In the genomic region with DNA sequence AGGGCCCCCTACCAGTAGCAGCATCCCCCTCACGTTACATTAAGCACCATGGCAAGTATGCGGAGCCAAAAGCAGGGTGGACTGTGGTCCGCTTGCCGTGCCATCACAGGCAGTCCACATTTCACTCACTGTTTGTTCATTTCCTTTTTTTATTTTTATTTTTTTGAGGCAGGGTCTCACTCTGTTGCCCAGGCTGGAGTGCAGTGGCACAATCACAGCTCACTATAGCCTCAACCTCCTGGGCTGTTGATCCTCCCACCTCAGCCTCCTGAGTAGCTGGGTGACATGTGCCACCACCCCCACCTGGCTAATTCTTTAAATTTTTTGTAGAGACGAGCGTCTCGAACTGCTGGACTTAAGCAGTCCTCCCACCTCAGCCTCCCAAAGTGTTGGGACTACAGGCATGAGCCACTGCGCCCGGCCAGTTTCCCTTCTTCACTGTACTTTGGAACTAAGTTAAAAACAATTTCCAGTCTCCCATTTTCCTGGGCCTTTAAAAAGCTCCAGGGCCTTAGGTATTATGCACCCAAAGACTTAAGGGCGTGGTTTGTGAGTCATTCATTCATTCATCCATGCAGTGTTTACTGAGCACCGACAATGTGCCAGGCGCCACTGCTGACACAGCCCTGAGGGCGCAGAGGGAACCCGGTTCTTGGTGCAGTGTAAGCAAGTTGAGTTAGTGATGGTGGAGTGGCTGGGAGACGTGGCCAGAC, we compare ENCODE assay signal across 1 cellular context.
TF ChIP-seq lines count a peak whose summit lies in the region.

No MANE protein-coding gene starts in this region.

TF ChIP-seq in HCT116, 20 proteins besides CTCF, POLR2A, EP300 and RAD21:
- TF ChIP-seq JUND (IDR thresholded peaks at IDR 0.05) (no peak; the same call in 1 of the 2 replicates), TCF7L2 (IDR thresholded peaks at IDR 0.05; ENCODE audit: borderline replicate concordance, extremely low read depth, insufficient read depth, insufficient read length) (no peak), EZH2 (IDR thresholded peaks at IDR 0.05) (no peak), SRF (IDR thresholded peaks at IDR 0.05; ENCODE audit: low read depth) (no peak), POLR2AphosphoS5 (IDR thresholded peaks at IDR 0.05; ENCODE audit: low read depth, low read length) (no peak), FOSL1 (IDR thresholded peaks at IDR 0.05; ENCODE audit: low read depth) (peak; percentile 70), YY1 (IDR thresholded peaks at IDR 0.05; ENCODE audit: extremely low read depth, insufficient replicate concordance, low read depth, low read length) (no peak), SIN3A (IDR thresholded peaks at IDR 0.05; ENCODE audit: low read depth) (no peak), ZFX (IDR thresholded peaks at IDR 0.05) (no peak), SP1 (IDR thresholded peaks at IDR 0.05; ENCODE audit: low read depth) (peak; percentile 59; the same call in 1 of the 2 replicates), CEBPB (IDR thresholded peaks at IDR 0.05; ENCODE audit: low read depth) (no peak), ELF1 (IDR thresholded peaks at IDR 0.05; ENCODE audit: borderline replicate concordance, low read depth) (no peak), CBX3 (IDR thresholded peaks at IDR 0.05; ENCODE audit: low read depth) (no peak), EGR1 (IDR thresholded peaks at IDR 0.05; ENCODE audit: low read depth) (no peak)
- TF ChIP-seq, protein P1, sequence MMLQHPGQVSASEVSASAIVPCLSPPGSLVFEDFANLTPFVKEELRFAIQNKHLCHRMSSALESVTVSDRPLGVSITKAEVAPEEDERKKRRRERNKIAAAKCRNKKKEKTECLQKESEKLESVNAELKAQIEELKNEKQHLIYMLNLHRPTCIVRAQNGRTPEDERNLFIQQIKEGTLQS (IDR thresholded peaks at IDR 0.05) = no peak
- TF ChIP-seq, protein P2, sequence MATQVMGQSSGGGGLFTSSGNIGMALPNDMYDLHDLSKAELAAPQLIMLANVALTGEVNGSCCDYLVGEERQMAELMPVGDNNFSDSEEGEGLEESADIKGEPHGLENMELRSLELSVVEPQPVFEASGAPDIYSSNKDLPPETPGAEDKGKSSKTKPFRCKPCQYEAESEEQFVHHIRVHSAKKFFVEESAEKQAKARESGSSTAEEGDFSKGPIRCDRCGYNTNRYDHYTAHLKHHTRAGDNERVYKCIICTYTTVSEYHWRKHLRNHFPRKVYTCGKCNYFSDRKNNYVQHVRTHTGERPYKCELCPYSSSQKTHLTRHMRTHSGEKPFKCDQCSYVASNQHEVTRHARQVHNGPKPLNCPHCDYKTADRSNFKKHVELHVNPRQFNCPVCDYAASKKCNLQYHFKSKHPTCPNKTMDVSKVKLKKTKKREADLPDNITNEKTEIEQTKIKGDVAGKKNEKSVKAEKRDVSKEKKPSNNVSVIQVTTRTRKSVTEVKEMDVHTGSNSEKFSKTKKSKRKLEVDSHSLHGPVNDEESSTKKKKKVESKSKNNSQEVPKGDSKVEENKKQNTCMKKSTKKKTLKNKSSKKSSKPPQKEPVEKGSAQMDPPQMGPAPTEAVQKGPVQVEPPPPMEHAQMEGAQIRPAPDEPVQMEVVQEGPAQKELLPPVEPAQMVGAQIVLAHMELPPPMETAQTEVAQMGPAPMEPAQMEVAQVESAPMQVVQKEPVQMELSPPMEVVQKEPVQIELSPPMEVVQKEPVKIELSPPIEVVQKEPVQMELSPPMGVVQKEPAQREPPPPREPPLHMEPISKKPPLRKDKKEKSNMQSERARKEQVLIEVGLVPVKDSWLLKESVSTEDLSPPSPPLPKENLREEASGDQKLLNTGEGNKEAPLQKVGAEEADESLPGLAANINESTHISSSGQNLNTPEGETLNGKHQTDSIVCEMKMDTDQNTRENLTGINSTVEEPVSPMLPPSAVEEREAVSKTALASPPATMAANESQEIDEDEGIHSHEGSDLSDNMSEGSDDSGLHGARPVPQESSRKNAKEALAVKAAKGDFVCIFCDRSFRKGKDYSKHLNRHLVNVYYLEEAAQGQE (IDR thresholded peaks at IDR 0.05; ENCODE audit: low read depth) = no peak
- TF ChIP-seq, protein P3, sequence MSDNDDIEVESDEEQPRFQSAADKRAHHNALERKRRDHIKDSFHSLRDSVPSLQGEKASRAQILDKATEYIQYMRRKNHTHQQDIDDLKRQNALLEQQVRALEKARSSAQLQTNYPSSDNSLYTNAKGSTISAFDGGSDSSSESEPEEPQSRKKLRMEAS (IDR thresholded peaks at IDR 0.05) = peak; percentile 81
